Comparison of ENCODE assay signal across 1 cellular context in the genomic region with DNA sequence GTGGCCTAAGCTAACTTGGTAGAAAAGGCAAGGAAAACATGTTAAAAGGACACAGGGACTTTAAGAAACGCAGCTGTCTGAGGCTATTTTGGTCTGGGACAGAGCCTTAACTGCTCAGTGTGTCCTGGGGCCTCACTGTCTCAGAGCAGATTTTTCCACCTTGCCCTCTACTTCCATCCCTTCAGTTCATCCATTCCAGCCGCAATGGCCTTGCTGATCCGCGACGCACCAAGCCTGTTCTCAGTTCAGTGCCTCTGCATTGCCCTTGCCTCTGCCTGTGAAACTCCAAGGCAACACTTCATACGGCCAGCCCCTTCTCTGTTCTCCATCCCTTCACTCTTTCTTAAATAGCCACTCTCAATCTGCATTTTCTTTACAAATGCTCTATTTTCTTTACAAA.
TF ChIP-seq lines count a peak whose summit lies in the region.

No MANE protein-coding gene starts in this region.

TF ChIP-seq in SK-N-SH, 30 proteins besides CTCF, POLR2A, EP300 and RAD21 (continued from another document):
- TF ChIP-seq, protein P1, sequence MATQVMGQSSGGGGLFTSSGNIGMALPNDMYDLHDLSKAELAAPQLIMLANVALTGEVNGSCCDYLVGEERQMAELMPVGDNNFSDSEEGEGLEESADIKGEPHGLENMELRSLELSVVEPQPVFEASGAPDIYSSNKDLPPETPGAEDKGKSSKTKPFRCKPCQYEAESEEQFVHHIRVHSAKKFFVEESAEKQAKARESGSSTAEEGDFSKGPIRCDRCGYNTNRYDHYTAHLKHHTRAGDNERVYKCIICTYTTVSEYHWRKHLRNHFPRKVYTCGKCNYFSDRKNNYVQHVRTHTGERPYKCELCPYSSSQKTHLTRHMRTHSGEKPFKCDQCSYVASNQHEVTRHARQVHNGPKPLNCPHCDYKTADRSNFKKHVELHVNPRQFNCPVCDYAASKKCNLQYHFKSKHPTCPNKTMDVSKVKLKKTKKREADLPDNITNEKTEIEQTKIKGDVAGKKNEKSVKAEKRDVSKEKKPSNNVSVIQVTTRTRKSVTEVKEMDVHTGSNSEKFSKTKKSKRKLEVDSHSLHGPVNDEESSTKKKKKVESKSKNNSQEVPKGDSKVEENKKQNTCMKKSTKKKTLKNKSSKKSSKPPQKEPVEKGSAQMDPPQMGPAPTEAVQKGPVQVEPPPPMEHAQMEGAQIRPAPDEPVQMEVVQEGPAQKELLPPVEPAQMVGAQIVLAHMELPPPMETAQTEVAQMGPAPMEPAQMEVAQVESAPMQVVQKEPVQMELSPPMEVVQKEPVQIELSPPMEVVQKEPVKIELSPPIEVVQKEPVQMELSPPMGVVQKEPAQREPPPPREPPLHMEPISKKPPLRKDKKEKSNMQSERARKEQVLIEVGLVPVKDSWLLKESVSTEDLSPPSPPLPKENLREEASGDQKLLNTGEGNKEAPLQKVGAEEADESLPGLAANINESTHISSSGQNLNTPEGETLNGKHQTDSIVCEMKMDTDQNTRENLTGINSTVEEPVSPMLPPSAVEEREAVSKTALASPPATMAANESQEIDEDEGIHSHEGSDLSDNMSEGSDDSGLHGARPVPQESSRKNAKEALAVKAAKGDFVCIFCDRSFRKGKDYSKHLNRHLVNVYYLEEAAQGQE (IDR thresholded peaks at IDR 0.05; ENCODE audit: low read depth, low read length): no peak
- TF ChIP-seq FOXJ3 (CRISPR knock-in tag; IDR thresholded peaks at IDR 0.05): no peak
